28 cellular contexts compared by ENCODE assay signal in genomic region chr17:79404136-79404911, GRCh38.
"Had no signal": no experiment of that assay in that cellular context is flagged by ENCODE, and none has a peak within 500 bp of the region (broad histone marks: within the 10 kb centered on the region; RNA-seq: fewer than 3 reads in every experiment).

No MANE protein-coding gene starts in this region.

- H3K9me3 ChIP-seq: left lung, lower lobe of right lung, pancreas, prostate gland, sigmoid colon, spleen, vagina had no signal

- H3K27ac ChIP-seq: left lung, lower lobe of right lung, pancreas, prostate gland, sigmoid colon, spleen, tibial nerve, vagina had no signal

- H3K27me3 ChIP-seq: vagina had no signal

- H3K4me3 ChIP-seq: left lung, lower lobe of right lung, pancreas, prostate gland, sigmoid colon, spleen, tibial nerve, vagina had no signal

- DNase-seq: hypothalamus; immature natural killer cell; kidney; left colon; left lung; lower lobe of right lung; mammary epithelial cell; mesenchymal stem cell; naive thymus-derived CD8-positive, alpha-beta T cell; nucleus accumbens; posterior cingulate gyrus; retina; sigmoid colon; small intestine; spleen; stimulated activated CD4-positive, alpha-beta T cell treated with anti-CD3 and anti-CD28 coated beads, Interleukin-4, amount 100 ng/mL, for 24 hours; stimulated activated naive CD4-positive, alpha-beta T cell treated with Interleukin-2 at 50 U/mL for 16 hours; stimulated activated naive CD8-positive, alpha-beta T cell treated with anti-CD3 and anti-CD28 coated beads, Interleukin-15, amount 100 ng/mL, for 72 hours; substantia nigra had no signal

- H3K4me1 ChIP-seq: lower lobe of right lung, prostate gland, vagina had no signal

- H3K4me3 Mint-ChIP-seq: immature natural killer cell; naive thymus-derived CD8-positive, alpha-beta T cell; nephron; stimulated activated effector memory CD8-positive, alpha-beta T cell treated with anti-CD3 and anti-CD28 coated beads, Interleukin-12 subunit alpha, Interleukin-12 subunit beta, amount 100 ng/mL, for 72 hours; stimulated activated naive CD8-positive, alpha-beta T cell treated with anti-CD3 and anti-CD28 coated beads, Interleukin-15, amount 100 ng/mL, for 72 hours; type B pancreatic cell had no signal

- H3K36me3 Mint-ChIP-seq: immature natural killer cell; naive thymus-derived CD8-positive, alpha-beta T cell; stimulated activated effector memory CD8-positive, alpha-beta T cell treated with anti-CD3 and anti-CD28 coated beads, Interleukin-12 subunit alpha, Interleukin-12 subunit beta, amount 100 ng/mL, for 72 hours; type B pancreatic cell had no signal

- H3K27ac Mint-ChIP-seq: immature natural killer cell; nephron; stimulated activated effector memory CD8-positive, alpha-beta T cell treated with anti-CD3 and anti-CD28 coated beads, Interleukin-12 subunit alpha, Interleukin-12 subunit beta, amount 100 ng/mL, for 72 hours; stimulated activated naive CD8-positive, alpha-beta T cell treated with anti-CD3 and anti-CD28 coated beads, Interleukin-15, amount 100 ng/mL, for 72 hours; type B pancreatic cell had no signal

- H3K9me3 Mint-ChIP-seq: immature natural killer cell; naive thymus-derived CD8-positive, alpha-beta T cell; stimulated activated effector memory CD8-positive, alpha-beta T cell treated with anti-CD3 and anti-CD28 coated beads, Interleukin-12 subunit alpha, Interleukin-12 subunit beta, amount 100 ng/mL, for 72 hours; stimulated activated naive CD8-positive, alpha-beta T cell treated with anti-CD3 and anti-CD28 coated beads, Interleukin-15, amount 100 ng/mL, for 72 hours; type B pancreatic cell had no signal

- ATAC-seq: left colon; left lung; lower lobe of right lung; naive thymus-derived CD8-positive, alpha-beta T cell; pancreas; right cardiac atrium; stimulated activated effector memory CD8-positive, alpha-beta T cell treated with anti-CD3 and anti-CD28 coated beads, Interleukin-12 subunit alpha, Interleukin-12 subunit beta, amount 100 ng/mL, for 72 hours; stimulated activated naive CD8-positive, alpha-beta T cell treated with anti-CD3 and anti-CD28 coated beads, Interleukin-15, amount 100 ng/mL, for 72 hours had no signal

- H3K36me3 ChIP-seq: left lung, lower lobe of right lung, pancreas, prostate gland, spleen, tibial nerve, vagina had no signal

- FAIRE-seq: islet of Langerhans, kidney, pancreas, small intestine had no signal
